In genomic region chr14:50116221-50116956, GRCh38 we compare ENCODE assay signal across 8 cellular contexts. TPM values are rescaled to one million over a fixed set of nuclear protein-coding genes. Genes with fewer than 3 reads are reported as not detected.
DNase-seq lines count a peak whose midpoint lies in the region; ATAC-seq and TF ChIP-seq lines count a peak whose summit lies in the region.

Gene VCPKMT, minus strand, starts transcription at chr14:50116572. Its CDS starts 20 bp downstream, at chr14:50116552.

- H3K36me3 ChIP-seq in fibroblast of lung (ENCODE audit: control insufficient read depth, insufficient read depth, low read length), result peaks cover 7% of the 10 kb centered on the region

- peak within 1 kb of the TSS; percentile 98 for H3K27ac Mint-ChIP-seq in activated T-helper 1 cell treated with anti-CD3 and anti-CD28 coated beads, Interleukin-12 subunit alpha, Interleukin-12 subunit beta, Interleukin-2, Interleukin-4 antibody, amounts not matched to agents 30 ng/mL and 10 ng/mL and 1 ng/mL, durations not matched to agents 14 hours and 24 hours and 36 hours
- H3K27ac Mint-ChIP-seq in naive B cell, result peak within 1 kb of the TSS; percentile 98 to 99 (median 99)
- H3K27ac Mint-ChIP-seq in stimulated activated effector memory CD8-positive, alpha-beta T cell treated with anti-CD3 and anti-CD28 coated beads, Interleukin-12 subunit alpha, Interleukin-12 subunit beta, amount 100 ng/mL, for 72 hours, result peak within 1 kb of the TSS; percentile 98

- H3K4me1 ChIP-seq in fibroblast of lung (ENCODE audit: control insufficient read depth, extremely low read depth, insufficient read depth, low read length), result peaks cover 5% of the 10 kb centered on the region

- H3K4me1 Mint-ChIP-seq in activated T-helper 1 cell treated with anti-CD3 and anti-CD28 coated beads, Interleukin-12 subunit alpha, Interleukin-12 subunit beta, Interleukin-2, Interleukin-4 antibody, amounts not matched to agents 30 ng/mL and 10 ng/mL and 1 ng/mL, durations not matched to agents 14 hours and 24 hours and 36 hours (ENCODE audit: low read depth), result peaks cover 33% of the 10 kb centered on the region
- H3K4me1 Mint-ChIP-seq in naive B cell, result peaks cover 17 to 52% (median 38%) of the 10 kb centered on the region in 3 donors
- H3K4me1 Mint-ChIP-seq in stimulated activated effector memory CD8-positive, alpha-beta T cell treated with anti-CD3 and anti-CD28 coated beads, Interleukin-12 subunit alpha, Interleukin-12 subunit beta, amount 100 ng/mL, for 72 hours, result peaks cover 19% of the 10 kb centered on the region

- H3K4me3 ChIP-seq in fibroblast of lung (replicated peaks in 1 of 4; ENCODE audit: control extremely low read depth in 1 of 4, insufficient read depth in 1 of 4, low read depth in 3 of 4, low read length in 4 of 4), result peak within 1 kb of the TSS; percentile 83 to 96 (median 89)

- H3K9me3 Mint-ChIP-seq in activated T-helper 1 cell treated with anti-CD3 and anti-CD28 coated beads, Interleukin-12 subunit alpha, Interleukin-12 subunit beta, Interleukin-2, Interleukin-4 antibody, amounts not matched to agents 30 ng/mL and 10 ng/mL and 1 ng/mL, durations not matched to agents 14 hours and 24 hours and 36 hours, result no peaks in the 10 kb centered on the region
- no peaks in the 10 kb centered on the region for H3K9me3 Mint-ChIP-seq in naive B cell
- H3K9me3 Mint-ChIP-seq in stimulated activated effector memory CD8-positive, alpha-beta T cell treated with anti-CD3 and anti-CD28 coated beads, Interleukin-12 subunit alpha, Interleukin-12 subunit beta, amount 100 ng/mL, for 72 hours, result no peaks in the 10 kb centered on the region

- H3K27me3 Mint-ChIP-seq in activated T-helper 1 cell treated with anti-CD3 and anti-CD28 coated beads, Interleukin-12 subunit alpha, Interleukin-12 subunit beta, Interleukin-2, Interleukin-4 antibody, amounts not matched to agents 30 ng/mL and 10 ng/mL and 1 ng/mL, durations not matched to agents 14 hours and 24 hours and 36 hours (ENCODE audit: insufficient read depth), result no peaks in the 10 kb centered on the region
- H3K27me3 Mint-ChIP-seq in naive B cell, result no peaks in the 10 kb centered on the region

- ATAC-seq in naive B cell (ENCODE audit: low read depth in 2 of 2), result peak; percentile 88 to 89
- ATAC-seq in stimulated activated effector memory CD8-positive, alpha-beta T cell treated with anti-CD3 and anti-CD28 coated beads, Interleukin-12 subunit alpha, Interleukin-12 subunit beta, amount 100 ng/mL, for 72 hours, result peak; percentile 100

- H3K4me3 Mint-ChIP-seq in activated T-helper 1 cell treated with anti-CD3 and anti-CD28 coated beads, Interleukin-12 subunit alpha, Interleukin-12 subunit beta, Interleukin-2, Interleukin-4 antibody, amounts not matched to agents 30 ng/mL and 10 ng/mL and 1 ng/mL, durations not matched to agents 14 hours and 24 hours and 36 hours, result peak within 1 kb of the TSS; percentile 97
- H3K4me3 Mint-ChIP-seq in naive B cell, result peak within 1 kb of the TSS; percentile 89 to 99 (median 97)
- H3K4me3 Mint-ChIP-seq in stimulated activated effector memory CD8-positive, alpha-beta T cell treated with anti-CD3 and anti-CD28 coated beads, Interleukin-12 subunit alpha, Interleukin-12 subunit beta, amount 100 ng/mL, for 72 hours, result peak within 1 kb of the TSS; percentile 89

- no peaks in the 10 kb centered on the region for H3K9me3 ChIP-seq in fibroblast of lung (ENCODE audit: control insufficient read depth, insufficient read depth, low read depth, low read length)

- TF ChIP-seq CTCF in fibroblast of lung (conservative IDR thresholded peaks at IDR 0.05 in 1 of 2, IDR thresholded peaks at IDR 0.05 in 1 of 2; ENCODE audit: low read depth in 1 of 2, low read length in 2 of 2), result no peak

- intact Hi-C loops in activated T-helper 1 cell treated with anti-CD3 and anti-CD28 coated beads, Interleukin-12 subunit alpha, Interleukin-12 subunit beta, Interleukin-2, Interleukin-4 antibody, amounts not matched to agents 30 ng/mL and 10 ng/mL and 1 ng/mL, durations not matched to agents 14 hours and 24 hours and 36 hours (cut with micrococcal nuclease), result loop anchor here (1.0 to 5.0 kb wide), 13 partner anchors 114 to 519 kb away; partner anchors contain the start of genes DMAC2L, KLHDC2, L2HGDH and LRR1

- peak within 1 kb of the TSS; percentile 88 for H2AFZ ChIP-seq in fibroblast of lung (ENCODE audit: low read length)

- no peaks in the 10 kb centered on the region for H4K20me1 ChIP-seq in fibroblast of lung (ENCODE audit: control insufficient read depth, extremely low read depth, insufficient read depth, low read length)

- peak within 1 kb of the TSS; percentile 88 for H3K4me2 ChIP-seq in fibroblast of lung (ENCODE audit: extremely low read depth, insufficient read depth, low read length)

- peaks cover 28% of the 10 kb centered on the region for H3K36me3 Mint-ChIP-seq in activated T-helper 1 cell treated with anti-CD3 and anti-CD28 coated beads, Interleukin-12 subunit alpha, Interleukin-12 subunit beta, Interleukin-2, Interleukin-4 antibody, amounts not matched to agents 30 ng/mL and 10 ng/mL and 1 ng/mL, durations not matched to agents 14 hours and 24 hours and 36 hours (ENCODE audit: low read depth)
- H3K36me3 Mint-ChIP-seq in naive B cell, result peaks cover 7 to 16% of the 10 kb centered on the region in 2 donors
- peaks cover 81% of the 10 kb centered on the region for H3K36me3 Mint-ChIP-seq in stimulated activated effector memory CD8-positive, alpha-beta T cell treated with anti-CD3 and anti-CD28 coated beads, Interleukin-12 subunit alpha, Interleukin-12 subunit beta, amount 100 ng/mL, for 72 hours

- peak; percentile 88 for DNase-seq in EH (ENCODE audit: low read depth)
- DNase-seq in GOT3 (lab: John Stamatoyannopoulos, UW), result peak; percentile 55
- DNase-seq in LHCN-M2 (ENCODE audit: low read depth), result peak; percentile 90
- DNase-seq in RPMI7951 (ENCODE audit: low read depth), result peak; percentile 87
- peak; percentile 95 for DNase-seq in activated T-helper 1 cell treated with anti-CD3 and anti-CD28 coated beads, Interleukin-12 subunit alpha, Interleukin-12 subunit beta, Interleukin-2, Interleukin-4 antibody, amounts not matched to agents 30 ng/mL and 10 ng/mL and 1 ng/mL, durations not matched to agents 14 hours and 24 hours and 36 hours (ENCODE audit: low spot score)
- DNase-seq in fibroblast of lung (ENCODE audit: low read depth in 2 of 2), result peak; percentile 87 to 89
- DNase-seq in naive B cell, result peak; percentile 97
- DNase-seq in stimulated activated effector memory CD8-positive, alpha-beta T cell treated with anti-CD3 and anti-CD28 coated beads, Interleukin-12 subunit alpha, Interleukin-12 subunit beta, amount 100 ng/mL, for 72 hours (ENCODE audit: low spot score in 2 of 2), result peak; percentile 92 to 96

- peak within 1 kb of the TSS; percentile 72 for H3K27ac ChIP-seq in fibroblast of lung (ENCODE audit: insufficient read depth, low read length)

- no peaks in the 10 kb centered on the region for H3K27me3 ChIP-seq in fibroblast of lung (ENCODE audit: control insufficient read depth, insufficient read depth, low read length)

- H3K79me2 ChIP-seq in fibroblast of lung (ENCODE audit: control insufficient read depth, insufficient read depth, low read length), result peaks cover 19% of the 10 kb centered on the region

- peak within 1 kb of the TSS; percentile 88 for H3K9ac ChIP-seq in fibroblast of lung (ENCODE audit: insufficient read depth, low read length)

RNA-seq across cellular contexts. Expression of gene VCPKMT, which starts in this region (rescaled TPM):
- 8.3 and 8.4 TPM in 2 replicates for total RNA-seq in LHCN-M2 (2014; rRNA removed)
- 2.4 TPM for polyA plus RNA-seq in LHCN-M2 (2012)
- total RNA-seq in RPMI7951 (2014; rRNA removed; shearing (Covaris generic)), result 9.5 and 10.0 TPM in 2 replicates
- total RNA-seq in activated T-helper 1 cell treated with anti-CD3 and anti-CD28 coated beads, Interleukin-12 subunit alpha, Interleukin-12 subunit beta, Interleukin-2, Interleukin-4 antibody, amounts not matched to agents 30 ng/mL and 10 ng/mL and 1 ng/mL, durations not matched to agents 14 hours and 24 hours and 36 hours, result 12.3 and 15.2 TPM in 2 replicates
- 3.6 and 4.4 TPM in 2 replicates for total RNA-seq in fibroblast of lung
- polyA plus RNA-seq in fibroblast of lung, result 5.2 and 5.3 TPM in 2 replicates
- 4.3 and 5.8 TPM in 2 replicates for polyA plus RNA-seq in fibroblast of lung (2012)
- 3.4 TPM in 1 of 2 replicates, not detected in the other for polyA minus RNA-seq in fibroblast of lung (ENCODE audit: low replicate concordance)
- 10 to 100 TPM; 24.5 to 43.3 (median 36.5) TPM for polyA plus RNA-seq in naive B cell (ENCODE audit: low read depth in 6 of 6)

Comparison
In these comparisons a context has a peak if more than half of its experiments do, and no peak if none do; other contexts are left out.
1. Peak in every context shown above with its lines: DNase-seq, ATAC-seq, H3K4me3 ChIP-seq and H3K27ac ChIP-seq.